ENCODE assay signal across 23 cellular contexts in the genomic region with DNA sequence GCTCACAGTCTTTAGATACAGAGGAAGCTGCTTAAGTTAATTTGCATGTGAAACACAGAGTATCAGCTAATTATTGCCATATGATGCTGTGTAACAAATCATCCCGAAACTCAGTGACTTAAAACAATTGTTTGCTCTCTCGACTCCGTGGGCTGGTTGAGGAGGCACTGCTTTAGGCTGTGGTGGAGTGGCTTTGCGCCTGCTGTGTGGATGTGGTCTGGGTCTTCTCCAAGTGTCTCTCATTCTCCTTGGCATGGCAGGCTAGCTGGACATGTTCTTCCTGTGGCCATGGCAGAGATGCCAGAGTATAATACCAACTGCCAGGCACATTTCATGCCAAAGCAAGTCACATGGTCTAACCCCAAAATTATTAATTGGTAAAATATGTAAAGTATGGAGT.
"Had no signal": no experiment of that assay in that cellular context is flagged by ENCODE, and none has a peak within 500 bp of the region (broad histone marks: within the 10 kb centered on the region; RNA-seq: fewer than 3 reads in every experiment).

No MANE protein-coding gene starts in this region.

- H3K4me1 ChIP-seq: colonic mucosa, upper lobe of left lung had no signal

- H3K27ac ChIP-seq: colonic mucosa, dorsolateral prefrontal cortex, gastroesophageal sphincter, left ventricle myocardium inferior, spleen, upper lobe of left lung had no signal

- H3K4me3 ChIP-seq: colonic mucosa, dorsolateral prefrontal cortex, gastroesophageal sphincter, left ventricle myocardium inferior, spleen, upper lobe of left lung had no signal

- H3K27me3 Mint-ChIP-seq: activated naive CD4-positive, alpha-beta T cell treated with anti-CD3 and anti-CD28 coated beads, Interleukin-2, amount 50 U/mL, for 24 hours; effector memory CD8-positive, alpha-beta T cell; progenitor cell of endocrine pancreas had no signal

- H3K9me3 ChIP-seq: colonic mucosa had no signal

- H3K36me3 ChIP-seq: colonic mucosa, gastroesophageal sphincter, left ventricle myocardium inferior, spleen, upper lobe of left lung had no signal

- H3K27ac Mint-ChIP-seq: activated naive CD4-positive, alpha-beta T cell treated with anti-CD3 and anti-CD28 coated beads, Interleukin-2, amount 50 U/mL, for 24 hours; activated T-helper 1 cell treated with anti-CD3 and anti-CD28 coated beads, Interleukin-12 subunit alpha, Interleukin-12 subunit beta, Interleukin-2, Interleukin-4 antibody, amounts not matched to agents 30 ng/mL and 10 ng/mL and 1 ng/mL, durations not matched to agents 14 hours and 24 hours and 36 hours; effector memory CD8-positive, alpha-beta T cell; mesothelial cell of epicardium; natural killer cell; progenitor cell of endocrine pancreas; T-helper 1 cell treated with Interleukin-12 subunit alpha and Interleukin-12 subunit beta and Interleukin-4 antibody, amounts not matched to agents 30 μg/mL and 1 μg/mL, for 36 hours; WTC11 had no signal

- DNase-seq: activated gamma-delta T cell treated with Interleukin-2 at 50 U/mL for 16 hours; aorta; colonic mucosa; dorsolateral prefrontal cortex; effector memory CD8-positive, alpha-beta T cell; head of caudate nucleus; hypothalamus; left ventricle myocardium inferior; natural killer cell; spleen; stimulated activated CD4-positive, alpha-beta T cell treated with anti-CD3 and anti-CD28 coated beads, Interleukin-4, amount 100 ng/mL, for 1 hour; stimulated activated naive CD8-positive, alpha-beta T cell treated with anti-CD3 and anti-CD28 coated beads, Interleukin-15, Interleukin-2, amounts not matched to agents 100 U/mL and 50 U/mL, for 24 hours; T1000; upper lobe of left lung had no signal

- ATAC-seq: effector memory CD8-positive, alpha-beta T cell; esophagus mucosa; gastroesophageal sphincter; natural killer cell; stimulated activated naive CD8-positive, alpha-beta T cell treated with anti-CD3 and anti-CD28 coated beads, Interleukin-15, Interleukin-2, amounts not matched to agents 100 U/mL and 50 U/mL, for 24 hours; WTC11 had no signal

- H3K27me3 ChIP-seq: colonic mucosa, dorsolateral prefrontal cortex, gastroesophageal sphincter, spleen, upper lobe of left lung had no signal

- H3K9me3 Mint-ChIP-seq: central memory CD8-positive, alpha-beta T cell; natural killer cell had no signal

- H3K4me3 Mint-ChIP-seq: activated naive CD4-positive, alpha-beta T cell treated with anti-CD3 and anti-CD28 coated beads, Interleukin-2, amount 50 U/mL, for 24 hours; activated T-helper 1 cell treated with anti-CD3 and anti-CD28 coated beads, Interleukin-12 subunit alpha, Interleukin-12 subunit beta, Interleukin-2, Interleukin-4 antibody, amounts not matched to agents 30 ng/mL and 10 ng/mL and 1 ng/mL, durations not matched to agents 14 hours and 24 hours and 36 hours; central memory CD8-positive, alpha-beta T cell; effector memory CD8-positive, alpha-beta T cell; mesothelial cell of epicardium; natural killer cell; T-helper 1 cell treated with Interleukin-12 subunit alpha and Interleukin-12 subunit beta and Interleukin-4 antibody, amounts not matched to agents 30 μg/mL and 1 μg/mL, for 36 hours; WTC11 had no signal
